16 cellular contexts compared by ENCODE assay signal in genomic region chr9:93674580-93675335, GRCh38.
DNase-seq lines count a peak whose midpoint lies in the region; ATAC-seq and TF ChIP-seq lines count a peak whose summit lies in the region.
"Had no signal": no experiment of that assay in that cellular context is flagged by ENCODE, and none has a peak within 500 bp of the region (broad histone marks: within the 10 kb centered on the region; RNA-seq: fewer than 3 reads in every experiment).

No MANE protein-coding gene starts in this region.

- no peak overlapping the region for H3K27ac Mint-ChIP-seq in chondrocyte (ENCODE audit: unreplicated experiment)
- H3K27ac Mint-ChIP-seq: naive B cell had no signal

- ATAC-seq in lower lobe of right lung (no peak), thoracic aorta (ENCODE audit: insufficient number of reproducible peaks, low FRiP score, low read depth) (no peak), GM18907 (IDR thresholded peaks at IDR 0.05; ENCODE audit: unreplicated experiment) (no peak)

- H3K27me3 Mint-ChIP-seq in chondrocyte (ENCODE audit: low read depth), result no peaks in the 10 kb centered on the region
- H3K27me3 Mint-ChIP-seq: naive B cell had no signal

- H3K36me3 ChIP-seq in lower lobe of right lung, result peaks cover 42% of the 10 kb centered on the region
- H3K36me3 ChIP-seq in thoracic aorta, result peaks cover 39% of the 10 kb centered on the region

- no peak overlapping the region for H3K4me3 Mint-ChIP-seq in chondrocyte (ENCODE audit: unreplicated experiment)

- no peaks in the 10 kb centered on the region for H3K4me1 Mint-ChIP-seq in chondrocyte (ENCODE audit: low read depth)

- H3K27me3 ChIP-seq in lower lobe of right lung (ENCODE audit: low read depth), result no peaks in the 10 kb centered on the region
- no peaks in the 10 kb centered on the region for H3K27me3 ChIP-seq in thoracic aorta (replicated peaks; ENCODE audit: insufficient read depth)
- H3K27me3 ChIP-seq: cardiac muscle cell had no signal

- H3K36me3 Mint-ChIP-seq in chondrocyte (ENCODE audit: low read depth), result peaks cover 3% of the 10 kb centered on the region

- POLR2A ChIA-PET in HEK293T (lab: Yijun Ruan, JAX), result no interaction called here

- no peak overlapping the region for H3K27ac ChIP-seq in lower lobe of right lung
- no peak overlapping the region for H3K27ac ChIP-seq in thoracic aorta
- H3K27ac ChIP-seq: cardiac muscle cell had no signal

- no peaks in the 10 kb centered on the region for H3K9me3 ChIP-seq in lower lobe of right lung
- no peaks in the 10 kb centered on the region for H3K9me3 ChIP-seq in thoracic aorta

- no peaks in the 10 kb centered on the region for H3K9me3 Mint-ChIP-seq in chondrocyte (ENCODE audit: low read depth)
- H3K9me3 Mint-ChIP-seq: naive B cell had no signal

- H3K4me3 ChIP-seq in lower lobe of right lung, result no peak overlapping the region
- H3K4me3 ChIP-seq in thoracic aorta, result no peak overlapping the region
- H3K4me3 ChIP-seq: cardiac muscle cell had no signal

- CTCF ChIA-PET in HEK293T (lab: Yijun Ruan, JAX), result no interaction called here

- no peak for TF ChIP-seq CTCF in chondrocyte (IDR thresholded peaks at IDR 0.05)
- TF ChIP-seq CTCF in lower lobe of right lung (IDR thresholded peaks at IDR 0.05), result no peak
- no peak for TF ChIP-seq CTCF in thoracic aorta (IDR thresholded peaks at IDR 0.05)

- intact Hi-C loops in lower lobe of right lung (cut with DNase I), result no loop called here

- H3K4me1 ChIP-seq in lower lobe of right lung (no peaks in the 10 kb centered on the region), thoracic aorta (ENCODE audit: control insufficient read depth in 1 of 2, low read depth in 2 of 2) (peaks cover 0 to 4% of the 10 kb centered on the region in 2 donors)

- peak; percentile 8 for DNase-seq in activated T-cell treated with anti-CD3 and anti-CD28 coated beads, Interleukin-2, amount 50 U/mL, for 1 hour
- DNase-seq in activated T-cell treated with anti-CD3 and anti-CD28 coated beads for 4 hours, result no peak
- peak; percentile 74 for DNase-seq in chondrocyte (ENCODE audit: low spot score)
- peak; percentile 39 for DNase-seq in lower lobe of right lung
- peak; percentile 0 for DNase-seq in thoracic aorta (ENCODE audit: low spot score)
- no peak for DNase-seq in NCI-H446 treated with DMSO at 0.1 percent for 48 hours (lab: John Stamatoyannopoulos, UW)
- DNase-seq in HEK293T (ENCODE audit: extremely low spot score), result no peak
- DNase-seq: ACHN; activated CD4-positive, alpha-beta T cell treated with anti-CD3 and anti-CD28 coated beads for 1 hour; activated naive CD4-positive, alpha-beta T cell; Karpas-422; naive B cell; NCI-H1930; NCI-H526 treated with DMSO at 0.1 percent for 48 hours had no signal

TF ChIP-seq in HEK293T, 16 proteins besides CTCF, POLR2A, EP300 and RAD21:
- TF ChIP-seq BHLHE40 (IDR thresholded peaks at IDR 0.05; ENCODE audit: borderline replicate concordance) (no peak), L3MBTL2 (conservative IDR thresholded peaks at IDR 0.05) (no peak), FOXM1 (IDR thresholded peaks at IDR 0.05; ENCODE audit: borderline replicate concordance) (no peak), TARDBP (IDR thresholded peaks at IDR 0.05) (no peak), HDGF (IDR thresholded peaks at IDR 0.05; ENCODE audit: borderline replicate concordance) (no peak), FOXA1 (IDR thresholded peaks at IDR 0.05) (no peak), ARNT (IDR thresholded peaks at IDR 0.05) (no peak), CTBP1 (IDR thresholded peaks at IDR 0.05; ENCODE audit: borderline replicate concordance) (no peak), FOXK2 (IDR thresholded peaks at IDR 0.05) (no peak), ZNF384 (IDR thresholded peaks at IDR 0.05) (no peak), NFRKB (IDR thresholded peaks at IDR 0.05) (no peak), LEF1 (IDR thresholded peaks at IDR 0.05; ENCODE audit: borderline replicate concordance) (no peak), SUZ12 (IDR thresholded peaks at IDR 0.05) (no peak), PKNOX1 (IDR thresholded peaks at IDR 0.05) (no peak), SP1 (IDR thresholded peaks at IDR 0.05) (no peak), ELF4 (IDR thresholded peaks at IDR 0.05) (no peak)

Comparison
In these comparisons a context has a peak if more than half of its experiments do, and no peak if none do; other contexts are left out.
1. DNase-seq: peak in activated T-cell treated with anti-CD3 and anti-CD28 coated beads, Interleukin-2, amount 50 U/mL, for 1 hour (single experiment), chondrocyte (single experiment), lower lobe of right lung (single experiment) and thoracic aorta (single experiment); none in activated T-cell treated with anti-CD3 and anti-CD28 coated beads for 4 hours (single experiment), NCI-H446 treated with DMSO at 0.1 percent for 48 hours (single experiment) and HEK293T (single experiment).